1 cellular context compared by ENCODE assay signal in genomic region chr9:4799775-4800174, GRCh38.
TF ChIP-seq lines count a peak whose summit lies in the region.

No MANE protein-coding gene starts in this region.

TF ChIP-seq in K562, 482 proteins besides CTCF, POLR2A, EP300 and RAD21 (continued from another document):
- TF ChIP-seq GATA2 (CRISPR knock-in tag; IDR thresholded peaks at IDR 0.05) (peak; percentile 86), CREB1 (IDR thresholded peaks at IDR 0.05) (peak; percentile 45; the same call in 1 of the 2 replicates), CREB1 (CRISPR knock-in tag; IDR thresholded peaks at IDR 0.05) (no peak), ARID3A (IDR thresholded peaks at IDR 0.05; ENCODE audit: borderline replicate concordance, low read depth, low read length) (peak; percentile 88; the same call in 1 of the 2 replicates), FOXA3 (CRISPR knock-in tag; conservative IDR thresholded peaks at IDR 0.05 in 1 of 2, IDR thresholded peaks at IDR 0.05 in 1 of 2) (0 out of 4 replicates have a peak, but pooled peaks of 1 of the 2 experiments have one; percentile 28), IRF2 (CRISPR knock-in tag; IDR thresholded peaks at IDR 0.05) (no peak), HDAC2 (IDR thresholded peaks at IDR 0.05) (peak; percentile 94), MBD2 (IDR thresholded peaks at IDR 0.05; ENCODE audit: borderline replicate concordance, low read depth) (peak; percentile 77), CCNT2 (IDR thresholded peaks at IDR 0.05; ENCODE audit: borderline replicate concordance, extremely low read depth, insufficient read length, low read depth, low read length) (peak; percentile 95), HES1 (IDR thresholded peaks at IDR 0.05; ENCODE audit: low read depth) (peak; percentile 85), NCOR1 (IDR thresholded peaks at IDR 0.05) (peak; percentile 96), SMC3 (conservative IDR thresholded peaks at IDR 0.05; ENCODE audit: insufficient read depth, low read depth, low read length) (no peak), PYGO2 (tag; IDR thresholded peaks at IDR 0.05) (peak; percentile 89), HNRNPH1 (optimal IDR thresholded peaks at IDR 0.05; ENCODE audit: low read depth, low read length) (no peak), ZBTB17 (CRISPR knock-in tag; IDR thresholded peaks at IDR 0.05) (peak; percentile 38; the same call in 1 of the 2 replicates), MAFF (IDR thresholded peaks at IDR 0.05; ENCODE audit: low read length) (peak; percentile 7; the same call in 1 of the 2 replicates), NONO (IDR thresholded peaks at IDR 0.05; ENCODE audit: low read depth in 2 of 2, low read length in 1 of 2) (0 out of 4 replicates have a peak, but pooled peaks of 1 of the 2 experiments have one; percentile 42), PML (IDR thresholded peaks at IDR 0.05; ENCODE audit: low read length) (peak; percentile 91), MECOM (CRISPR knock-in tag; IDR thresholded peaks at IDR 0.05) (0 out of 2 replicates have a peak, but pooled peaks have one; percentile 42), ARID2 (IDR thresholded peaks at IDR 0.05) (no peak), KLF16 (IDR thresholded peaks at IDR 0.05) (peak; percentile 95)
- TF ChIP-seq, protein P1, sequence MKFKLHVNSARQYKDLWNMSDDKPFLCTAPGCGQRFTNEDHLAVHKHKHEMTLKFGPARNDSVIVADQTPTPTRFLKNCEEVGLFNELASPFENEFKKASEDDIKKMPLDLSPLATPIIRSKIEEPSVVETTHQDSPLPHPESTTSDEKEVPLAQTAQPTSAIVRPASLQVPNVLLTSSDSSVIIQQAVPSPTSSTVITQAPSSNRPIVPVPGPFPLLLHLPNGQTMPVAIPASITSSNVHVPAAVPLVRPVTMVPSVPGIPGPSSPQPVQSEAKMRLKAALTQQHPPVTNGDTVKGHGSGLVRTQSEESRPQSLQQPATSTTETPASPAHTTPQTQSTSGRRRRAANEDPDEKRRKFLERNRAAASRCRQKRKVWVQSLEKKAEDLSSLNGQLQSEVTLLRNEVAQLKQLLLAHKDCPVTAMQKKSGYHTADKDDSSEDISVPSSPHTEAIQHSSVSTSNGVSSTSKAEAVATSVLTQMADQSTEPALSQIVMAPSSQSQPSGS (CRISPR knock-in tag; IDR thresholded peaks at IDR 0.05): no peak
- TF ChIP-seq, protein P2, sequence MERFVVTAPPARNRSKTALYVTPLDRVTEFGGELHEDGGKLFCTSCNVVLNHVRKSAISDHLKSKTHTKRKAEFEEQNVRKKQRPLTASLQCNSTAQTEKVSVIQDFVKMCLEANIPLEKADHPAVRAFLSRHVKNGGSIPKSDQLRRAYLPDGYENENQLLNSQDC (CRISPR knock-in tag; IDR thresholded peaks at IDR 0.05): no peak
- TF ChIP-seq, protein P3, sequence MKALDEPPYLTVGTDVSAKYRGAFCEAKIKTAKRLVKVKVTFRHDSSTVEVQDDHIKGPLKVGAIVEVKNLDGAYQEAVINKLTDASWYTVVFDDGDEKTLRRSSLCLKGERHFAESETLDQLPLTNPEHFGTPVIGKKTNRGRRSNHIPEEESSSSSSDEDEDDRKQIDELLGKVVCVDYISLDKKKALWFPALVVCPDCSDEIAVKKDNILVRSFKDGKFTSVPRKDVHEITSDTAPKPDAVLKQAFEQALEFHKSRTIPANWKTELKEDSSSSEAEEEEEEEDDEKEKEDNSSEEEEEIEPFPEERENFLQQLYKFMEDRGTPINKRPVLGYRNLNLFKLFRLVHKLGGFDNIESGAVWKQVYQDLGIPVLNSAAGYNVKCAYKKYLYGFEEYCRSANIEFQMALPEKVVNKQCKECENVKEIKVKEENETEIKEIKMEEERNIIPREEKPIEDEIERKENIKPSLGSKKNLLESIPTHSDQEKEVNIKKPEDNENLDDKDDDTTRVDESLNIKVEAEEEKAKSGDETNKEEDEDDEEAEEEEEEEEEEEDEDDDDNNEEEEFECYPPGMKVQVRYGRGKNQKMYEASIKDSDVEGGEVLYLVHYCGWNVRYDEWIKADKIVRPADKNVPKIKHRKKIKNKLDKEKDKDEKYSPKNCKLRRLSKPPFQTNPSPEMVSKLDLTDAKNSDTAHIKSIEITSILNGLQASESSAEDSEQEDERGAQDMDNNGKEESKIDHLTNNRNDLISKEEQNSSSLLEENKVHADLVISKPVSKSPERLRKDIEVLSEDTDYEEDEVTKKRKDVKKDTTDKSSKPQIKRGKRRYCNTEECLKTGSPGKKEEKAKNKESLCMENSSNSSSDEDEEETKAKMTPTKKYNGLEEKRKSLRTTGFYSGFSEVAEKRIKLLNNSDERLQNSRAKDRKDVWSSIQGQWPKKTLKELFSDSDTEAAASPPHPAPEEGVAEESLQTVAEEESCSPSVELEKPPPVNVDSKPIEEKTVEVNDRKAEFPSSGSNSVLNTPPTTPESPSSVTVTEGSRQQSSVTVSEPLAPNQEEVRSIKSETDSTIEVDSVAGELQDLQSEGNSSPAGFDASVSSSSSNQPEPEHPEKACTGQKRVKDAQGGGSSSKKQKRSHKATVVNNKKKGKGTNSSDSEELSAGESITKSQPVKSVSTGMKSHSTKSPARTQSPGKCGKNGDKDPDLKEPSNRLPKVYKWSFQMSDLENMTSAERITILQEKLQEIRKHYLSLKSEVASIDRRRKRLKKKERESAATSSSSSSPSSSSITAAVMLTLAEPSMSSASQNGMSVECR (CRISPR knock-in tag; IDR thresholded peaks at IDR 0.05): no peak
- TF ChIP-seq, protein P4, sequence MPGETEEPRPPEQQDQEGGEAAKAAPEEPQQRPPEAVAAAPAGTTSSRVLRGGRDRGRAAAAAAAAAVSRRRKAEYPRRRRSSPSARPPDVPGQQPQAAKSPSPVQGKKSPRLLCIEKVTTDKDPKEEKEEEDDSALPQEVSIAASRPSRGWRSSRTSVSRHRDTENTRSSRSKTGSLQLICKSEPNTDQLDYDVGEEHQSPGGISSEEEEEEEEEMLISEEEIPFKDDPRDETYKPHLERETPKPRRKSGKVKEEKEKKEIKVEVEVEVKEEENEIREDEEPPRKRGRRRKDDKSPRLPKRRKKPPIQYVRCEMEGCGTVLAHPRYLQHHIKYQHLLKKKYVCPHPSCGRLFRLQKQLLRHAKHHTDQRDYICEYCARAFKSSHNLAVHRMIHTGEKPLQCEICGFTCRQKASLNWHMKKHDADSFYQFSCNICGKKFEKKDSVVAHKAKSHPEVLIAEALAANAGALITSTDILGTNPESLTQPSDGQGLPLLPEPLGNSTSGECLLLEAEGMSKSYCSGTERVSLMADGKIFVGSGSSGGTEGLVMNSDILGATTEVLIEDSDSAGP (CRISPR knock-in tag; IDR thresholded peaks at IDR 0.05): no peak
